ENCODE assay signal across 1 cellular context in genomic region chr12:6613776-6614512, GRCh38.
A peak's percentile ranks its signal among the peaks of the same experiment; 100 is the strongest.
TF ChIP-seq lines count a peak whose summit lies in the region.

No MANE protein-coding gene starts in this region.

TF ChIP-seq in K562, 482 proteins besides CTCF, POLR2A, EP300 and RAD21 (continued from another document and continues in another):
- TF ChIP-seq, protein P1, sequence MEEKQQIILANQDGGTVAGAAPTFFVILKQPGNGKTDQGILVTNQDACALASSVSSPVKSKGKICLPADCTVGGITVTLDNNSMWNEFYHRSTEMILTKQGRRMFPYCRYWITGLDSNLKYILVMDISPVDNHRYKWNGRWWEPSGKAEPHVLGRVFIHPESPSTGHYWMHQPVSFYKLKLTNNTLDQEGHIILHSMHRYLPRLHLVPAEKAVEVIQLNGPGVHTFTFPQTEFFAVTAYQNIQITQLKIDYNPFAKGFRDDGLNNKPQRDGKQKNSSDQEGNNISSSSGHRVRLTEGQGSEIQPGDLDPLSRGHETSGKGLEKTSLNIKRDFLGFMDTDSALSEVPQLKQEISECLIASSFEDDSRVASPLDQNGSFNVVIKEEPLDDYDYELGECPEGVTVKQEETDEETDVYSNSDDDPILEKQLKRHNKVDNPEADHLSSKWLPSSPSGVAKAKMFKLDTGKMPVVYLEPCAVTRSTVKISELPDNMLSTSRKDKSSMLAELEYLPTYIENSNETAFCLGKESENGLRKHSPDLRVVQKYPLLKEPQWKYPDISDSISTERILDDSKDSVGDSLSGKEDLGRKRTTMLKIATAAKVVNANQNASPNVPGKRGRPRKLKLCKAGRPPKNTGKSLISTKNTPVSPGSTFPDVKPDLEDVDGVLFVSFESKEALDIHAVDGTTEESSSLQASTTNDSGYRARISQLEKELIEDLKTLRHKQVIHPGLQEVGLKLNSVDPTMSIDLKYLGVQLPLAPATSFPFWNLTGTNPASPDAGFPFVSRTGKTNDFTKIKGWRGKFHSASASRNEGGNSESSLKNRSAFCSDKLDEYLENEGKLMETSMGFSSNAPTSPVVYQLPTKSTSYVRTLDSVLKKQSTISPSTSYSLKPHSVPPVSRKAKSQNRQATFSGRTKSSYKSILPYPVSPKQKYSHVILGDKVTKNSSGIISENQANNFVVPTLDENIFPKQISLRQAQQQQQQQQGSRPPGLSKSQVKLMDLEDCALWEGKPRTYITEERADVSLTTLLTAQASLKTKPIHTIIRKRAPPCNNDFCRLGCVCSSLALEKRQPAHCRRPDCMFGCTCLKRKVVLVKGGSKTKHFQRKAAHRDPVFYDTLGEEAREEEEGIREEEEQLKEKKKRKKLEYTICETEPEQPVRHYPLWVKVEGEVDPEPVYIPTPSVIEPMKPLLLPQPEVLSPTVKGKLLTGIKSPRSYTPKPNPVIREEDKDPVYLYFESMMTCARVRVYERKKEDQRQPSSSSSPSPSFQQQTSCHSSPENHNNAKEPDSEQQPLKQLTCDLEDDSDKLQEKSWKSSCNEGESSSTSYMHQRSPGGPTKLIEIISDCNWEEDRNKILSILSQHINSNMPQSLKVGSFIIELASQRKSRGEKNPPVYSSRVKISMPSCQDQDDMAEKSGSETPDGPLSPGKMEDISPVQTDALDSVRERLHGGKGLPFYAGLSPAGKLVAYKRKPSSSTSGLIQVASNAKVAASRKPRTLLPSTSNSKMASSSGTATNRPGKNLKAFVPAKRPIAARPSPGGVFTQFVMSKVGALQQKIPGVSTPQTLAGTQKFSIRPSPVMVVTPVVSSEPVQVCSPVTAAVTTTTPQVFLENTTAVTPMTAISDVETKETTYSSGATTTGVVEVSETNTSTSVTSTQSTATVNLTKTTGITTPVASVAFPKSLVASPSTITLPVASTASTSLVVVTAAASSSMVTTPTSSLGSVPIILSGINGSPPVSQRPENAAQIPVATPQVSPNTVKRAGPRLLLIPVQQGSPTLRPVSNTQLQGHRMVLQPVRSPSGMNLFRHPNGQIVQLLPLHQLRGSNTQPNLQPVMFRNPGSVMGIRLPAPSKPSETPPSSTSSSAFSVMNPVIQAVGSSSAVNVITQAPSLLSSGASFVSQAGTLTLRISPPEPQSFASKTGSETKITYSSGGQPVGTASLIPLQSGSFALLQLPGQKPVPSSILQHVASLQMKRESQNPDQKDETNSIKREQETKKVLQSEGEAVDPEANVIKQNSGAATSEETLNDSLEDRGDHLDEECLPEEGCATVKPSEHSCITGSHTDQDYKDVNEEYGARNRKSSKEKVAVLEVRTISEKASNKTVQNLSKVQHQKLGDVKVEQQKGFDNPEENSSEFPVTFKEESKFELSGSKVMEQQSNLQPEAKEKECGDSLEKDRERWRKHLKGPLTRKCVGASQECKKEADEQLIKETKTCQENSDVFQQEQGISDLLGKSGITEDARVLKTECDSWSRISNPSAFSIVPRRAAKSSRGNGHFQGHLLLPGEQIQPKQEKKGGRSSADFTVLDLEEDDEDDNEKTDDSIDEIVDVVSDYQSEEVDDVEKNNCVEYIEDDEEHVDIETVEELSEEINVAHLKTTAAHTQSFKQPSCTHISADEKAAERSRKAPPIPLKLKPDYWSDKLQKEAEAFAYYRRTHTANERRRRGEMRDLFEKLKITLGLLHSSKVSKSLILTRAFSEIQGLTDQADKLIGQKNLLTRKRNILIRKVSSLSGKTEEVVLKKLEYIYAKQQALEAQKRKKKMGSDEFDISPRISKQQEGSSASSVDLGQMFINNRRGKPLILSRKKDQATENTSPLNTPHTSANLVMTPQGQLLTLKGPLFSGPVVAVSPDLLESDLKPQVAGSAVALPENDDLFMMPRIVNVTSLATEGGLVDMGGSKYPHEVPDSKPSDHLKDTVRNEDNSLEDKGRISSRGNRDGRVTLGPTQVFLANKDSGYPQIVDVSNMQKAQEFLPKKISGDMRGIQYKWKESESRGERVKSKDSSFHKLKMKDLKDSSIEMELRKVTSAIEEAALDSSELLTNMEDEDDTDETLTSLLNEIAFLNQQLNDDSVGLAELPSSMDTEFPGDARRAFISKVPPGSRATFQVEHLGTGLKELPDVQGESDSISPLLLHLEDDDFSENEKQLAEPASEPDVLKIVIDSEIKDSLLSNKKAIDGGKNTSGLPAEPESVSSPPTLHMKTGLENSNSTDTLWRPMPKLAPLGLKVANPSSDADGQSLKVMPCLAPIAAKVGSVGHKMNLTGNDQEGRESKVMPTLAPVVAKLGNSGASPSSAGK (IDR thresholded peaks at IDR 0.05): peak; percentile 67
- TF ChIP-seq EHMT2 (IDR thresholded peaks at IDR 0.05) (peak; percentile 44; the same call in 1 of the 2 replicates), MLX (CRISPR knock-in tag; conservative IDR thresholded peaks at IDR 0.05) (no peak), GABPA (tag; conservative IDR thresholded peaks at IDR 0.05; ENCODE audit: low read depth) (peak; percentile 28; the same call in 1 of the 2 replicates), POLR2G (IDR thresholded peaks at IDR 0.05; ENCODE audit: low read depth, low read length) (peak; percentile 73), ZNF398 (CRISPR knock-in tag; IDR thresholded peaks at IDR 0.05) (no peak), ZBTB17 (CRISPR knock-in tag; IDR thresholded peaks at IDR 0.05) (peak; percentile 52; the same call in 1 of the 2 replicates), ZNF175 (CRISPR knock-in tag; IDR thresholded peaks at IDR 0.05; ENCODE audit: low read depth) (no peak), RCOR1 (IDR thresholded peaks at IDR 0.05; ENCODE audit: borderline replicate concordance in 1 of 2, low read depth in 2 of 2, low read length in 2 of 2) (peak in 1 of 2 experiments; percentile 17; a peak in 1 of 4 replicates), ZBTB40 (IDR thresholded peaks at IDR 0.05) (no peak), ZBTB40 (CRISPR knock-in tag; IDR thresholded peaks at IDR 0.05) (no peak), HLTF (IDR thresholded peaks at IDR 0.05) (0 out of 2 replicates have a peak, but pooled peaks have one; percentile 13), KLF10 (CRISPR knock-in tag; IDR thresholded peaks at IDR 0.05) (peak; percentile 63; the same call in 1 of the 2 replicates), RAD51 (IDR thresholded peaks at IDR 0.05; ENCODE audit: borderline replicate concordance, low read depth) (0 out of 2 replicates have a peak, but pooled peaks have one; percentile 9), SIN3A (IDR thresholded peaks at IDR 0.05; ENCODE audit: borderline replicate concordance in 2 of 2, control insufficient read depth in 1 of 2, low read depth in 2 of 2, low read length in 2 of 2) (peak in 1 of 2 experiments; percentile 51; a peak in 1 of 4 replicates), TEAD1 (CRISPR knock-in tag; IDR thresholded peaks at IDR 0.05) (peak in 1 of 2 experiments; percentile 43; a peak in 1 of 4 replicates), ESRRB (CRISPR knock-in tag; IDR thresholded peaks at IDR 0.05; ENCODE audit: borderline replicate concordance) (no peak), E2F5 (CRISPR knock-in tag; IDR thresholded peaks at IDR 0.05) (no peak), NRF1 (conservative IDR thresholded peaks at IDR 0.05 in 1 of 2, IDR thresholded peaks at IDR 0.05 in 1 of 2) (peak in 1 of 2 experiments; percentile 53; a peak in 2 of 4 replicates), HDGF (IDR thresholded peaks at IDR 0.05) (peak; percentile 92; the same call in 1 of the 2 replicates)
- TF ChIP-seq, protein P2, sequence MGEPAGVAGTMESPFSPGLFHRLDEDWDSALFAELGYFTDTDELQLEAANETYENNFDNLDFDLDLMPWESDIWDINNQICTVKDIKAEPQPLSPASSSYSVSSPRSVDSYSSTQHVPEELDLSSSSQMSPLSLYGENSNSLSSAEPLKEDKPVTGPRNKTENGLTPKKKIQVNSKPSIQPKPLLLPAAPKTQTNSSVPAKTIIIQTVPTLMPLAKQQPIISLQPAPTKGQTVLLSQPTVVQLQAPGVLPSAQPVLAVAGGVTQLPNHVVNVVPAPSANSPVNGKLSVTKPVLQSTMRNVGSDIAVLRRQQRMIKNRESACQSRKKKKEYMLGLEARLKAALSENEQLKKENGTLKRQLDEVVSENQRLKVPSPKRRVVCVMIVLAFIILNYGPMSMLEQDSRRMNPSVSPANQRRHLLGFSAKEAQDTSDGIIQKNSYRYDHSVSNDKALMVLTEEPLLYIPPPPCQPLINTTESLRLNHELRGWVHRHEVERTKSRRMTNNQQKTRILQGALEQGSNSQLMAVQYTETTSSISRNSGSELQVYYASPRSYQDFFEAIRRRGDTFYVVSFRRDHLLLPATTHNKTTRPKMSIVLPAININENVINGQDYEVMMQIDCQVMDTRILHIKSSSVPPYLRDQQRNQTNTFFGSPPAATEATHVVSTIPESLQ (CRISPR knock-in tag; IDR thresholded peaks at IDR 0.05): no peak
- TF ChIP-seq, protein P3, sequence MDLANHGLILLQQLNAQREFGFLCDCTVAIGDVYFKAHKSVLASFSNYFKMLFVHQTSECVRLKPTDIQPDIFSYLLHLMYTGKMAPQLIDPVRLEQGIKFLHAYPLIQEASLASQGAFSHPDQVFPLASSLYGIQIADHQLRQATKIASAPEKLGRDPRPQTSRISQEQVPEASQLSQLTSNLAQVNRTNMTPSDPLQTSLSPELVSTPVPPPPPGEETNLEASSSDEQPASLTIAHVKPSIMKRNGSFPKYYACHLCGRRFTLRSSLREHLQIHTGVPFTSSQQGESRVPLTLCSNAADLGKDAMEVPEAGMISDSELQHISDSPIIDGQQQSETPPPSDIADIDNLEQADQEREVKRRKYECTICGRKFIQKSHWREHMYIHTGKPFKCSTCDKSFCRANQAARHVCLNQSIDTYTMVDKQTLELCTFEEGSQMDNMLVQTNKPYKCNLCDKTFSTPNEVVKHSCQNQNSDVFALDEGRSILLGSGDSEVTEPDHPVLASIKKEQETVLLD (IDR thresholded peaks at IDR 0.05): peak; percentile 48; the same call in 1 of the 2 replicates
